Comparison of ENCODE assay signal across 11 cellular contexts in the genomic region with DNA sequence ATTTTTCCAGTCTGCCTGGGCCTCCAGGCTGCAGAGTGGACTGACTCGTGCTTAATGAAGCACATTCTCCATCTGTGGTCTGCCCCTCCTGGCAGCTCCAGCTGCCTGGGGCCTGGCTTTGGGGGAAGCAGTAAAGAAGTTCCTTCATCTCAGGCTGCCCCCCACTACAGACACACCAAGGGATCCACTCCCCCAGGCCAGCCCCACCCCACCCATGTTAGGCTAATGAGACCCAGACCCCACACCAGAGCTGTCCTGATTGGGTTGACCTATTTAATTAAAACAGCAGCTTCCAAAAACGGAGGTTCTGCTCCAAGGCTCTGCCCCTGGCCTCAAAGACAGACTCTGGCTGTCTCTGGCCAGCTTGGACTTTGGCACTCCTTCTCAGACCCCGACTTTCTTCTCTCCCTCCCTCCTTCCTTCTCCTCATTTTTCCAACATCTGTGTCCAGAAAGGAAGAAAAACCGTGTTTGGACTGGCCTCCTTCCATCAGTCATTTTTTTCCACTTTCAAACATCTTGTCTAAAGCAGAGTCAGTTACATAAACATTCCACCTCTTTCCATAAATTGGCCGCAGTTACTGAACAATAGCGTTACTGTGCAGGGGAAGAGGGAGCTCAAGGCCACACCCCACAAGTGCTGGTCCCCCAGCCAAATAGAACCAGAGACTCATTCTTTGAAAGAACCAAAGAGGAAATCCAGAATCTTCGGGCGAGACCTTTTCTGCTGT. TPM values are rescaled to one million over a fixed set of nuclear protein-coding genes. Genes with fewer than 3 reads are reported as not detected.
A peak's percentile ranks its signal among the peaks of the same experiment; 100 is the strongest.
DNase-seq lines count a peak whose midpoint lies in the region; ATAC-seq and TF ChIP-seq lines count a peak whose summit lies in the region.
"Had no signal": no experiment of that assay in that cellular context is flagged by ENCODE, and none has a peak within 500 bp of the region (broad histone marks: within the 10 kb centered on the region; RNA-seq: fewer than 3 reads in every experiment).

No MANE protein-coding gene starts in this region.

- H3K9ac ChIP-seq in smooth muscle cell (ENCODE audit: low read depth): no peak overlapping the region

- H3K4me3 ChIP-seq in right atrium auricular region: no peak overlapping the region
- H3K4me3 ChIP-seq in smooth muscle cell: no peak overlapping the region
- H3K4me3 ChIP-seq in A673 (ENCODE audit: low read depth, low read length, poor library complexity, severe bottlenecking): no peak overlapping the region

- no peak overlapping the region for H3K27ac Mint-ChIP-seq in CD14-positive monocyte
- H3K27ac Mint-ChIP-seq: brain had no signal

- no TSS peak for BruUV-seq in A673 (replicated peaks; lab: Mats Ljungman, UMichigan)

- DNase-seq in GM04503 (ENCODE audit: low read depth) (peak; percentile 56), astrocyte of the hippocampus (ENCODE audit: low read depth, low spot score) (peak; percentile 90), right atrium auricular region (ENCODE audit: low spot score) (peak; percentile 72), smooth muscle cell (lab: John Stamatoyannopoulos, UW; ENCODE audit: unreplicated experiment) (no peak), A673 (ENCODE audit: low spot score) (no peak), DMS153 (lab: John Stamatoyannopoulos, UW) (no peak), CD14-positive monocyte (ENCODE audit: low spot score) (no peak)
- DNase-seq: SW 1271 had no signal

- H3K9me3 ChIP-seq in right atrium auricular region (no peaks in the 10 kb centered on the region), smooth muscle cell (replicated peaks; ENCODE audit: low read depth) (no peaks in the 10 kb centered on the region), A673 (ENCODE audit: low read depth, low read length, poor library complexity, severe bottlenecking) (no peaks in the 10 kb centered on the region)
- H3K9me3 ChIP-seq: neutrophil had no signal

- H3K27me3 Mint-ChIP-seq in CD14-positive monocyte (ENCODE audit: low read depth in 3 of 3): peaks cover 3 to 9% (median 5%) of the 10 kb centered on the region in 3 donors
- H3K27me3 Mint-ChIP-seq: brain had no signal

- CTCF ChIA-PET in A673 (lab: Charles Lee): interaction anchor here (0.6 kb wide), 1 partner anchor 48 kb away, joined by 7 read pairs; no protein-coding TSS in a partner anchor

- no peaks in the 10 kb centered on the region for H3K4me1 Mint-ChIP-seq in CD14-positive monocyte

- no peak overlapping the region for H2AFZ ChIP-seq in smooth muscle cell (ENCODE audit: low read depth)

- no peak for ATAC-seq in GM18861 (IDR thresholded peaks at IDR 0.05; ENCODE audit: unreplicated experiment)

- intact Hi-C loops in A673 (cut with micrococcal nuclease; ENCODE audit: unreplicated experiment) (no loop called here), CD14-positive monocyte (cut with micrococcal nuclease) (no loop called here)

- WGBS in smooth muscle cell (ENCODE audit: low lambda C conversion rate): 48% methylated on average over 8 of the region's 8 CpGs

- no peak for TF ChIP-seq CTCF in right atrium auricular region (IDR thresholded peaks at IDR 0.05)
- TF ChIP-seq CTCF in smooth muscle cell (IDR thresholded peaks at IDR 0.05; ENCODE audit: borderline replicate concordance, insufficient read depth, poor library complexity, severe bottlenecking): no peak
- TF ChIP-seq CTCF in A673 (conservative IDR thresholded peaks at IDR 0.05; ENCODE audit: low read depth, low read length): no peak
- TF ChIP-seq CTCF in CD14-positive monocyte (IDR thresholded peaks at IDR 0.05): no peak

- H3K4me3 Mint-ChIP-seq in CD14-positive monocyte: no peak overlapping the region
- H3K4me3 Mint-ChIP-seq: brain had no signal

- peaks cover 0 to 4% (median 2%) of the 10 kb centered on the region in 7 donors for H3K9me3 Mint-ChIP-seq in CD14-positive monocyte
- H3K9me3 Mint-ChIP-seq: brain had no signal

- H3F3A ChIP-seq in smooth muscle cell (ENCODE audit: low read depth): peaks cover 4% of the 10 kb centered on the region

- H3K4me1 ChIP-seq in right atrium auricular region (peaks cover 0 to 38% of the 10 kb centered on the region in 2 donors), smooth muscle cell (ENCODE audit: low read depth) (peaks cover 6% of the 10 kb centered on the region), A673 (ENCODE audit: insufficient read depth, low read length, poor library complexity, severe bottlenecking) (no peaks in the 10 kb centered on the region)

- H3K36me3 ChIP-seq in right atrium auricular region (no peaks in the 10 kb centered on the region), smooth muscle cell (ENCODE audit: low read depth) (no peaks in the 10 kb centered on the region), A673 (ENCODE audit: insufficient read depth, low read length, poor library complexity, severe bottlenecking) (no peaks in the 10 kb centered on the region)
- H3K36me3 ChIP-seq: neutrophil had no signal

- H3K4me2 ChIP-seq in smooth muscle cell: peak overlapping the region; percentile 9

- no peaks in the 10 kb centered on the region for H3K79me2 ChIP-seq in smooth muscle cell (ENCODE audit: low read depth)

- no peaks in the 10 kb centered on the region for H4K20me1 ChIP-seq in smooth muscle cell (ENCODE audit: low read depth)

- H3K36me3 Mint-ChIP-seq in CD14-positive monocyte: no peaks in the 10 kb centered on the region
- H3K36me3 Mint-ChIP-seq: brain had no signal

- H3K27ac ChIP-seq in right atrium auricular region (peak overlapping the region; percentile 35 to 70), smooth muscle cell (ENCODE audit: low read depth) (no peak overlapping the region), A673 (ENCODE audit: low read depth, low read length, poor library complexity, severe bottlenecking) (no peak overlapping the region)
- H3K27ac ChIP-seq: neutrophil had no signal

- H3K27me3 ChIP-seq in right atrium auricular region (no peaks in the 10 kb centered on the region), smooth muscle cell (ENCODE audit: low read depth) (no peaks in the 10 kb centered on the region), A673 (replicated peaks; ENCODE audit: insufficient read depth, low read depth, low read length, poor library complexity) (no peaks in the 10 kb centered on the region)

- POLR2A ChIA-PET in A673 (lab: Charles Lee; ENCODE audit: low non-redundant PET): no interaction called here

RNA-seq across cellular contexts. Expression of a gene that starts 29.7 kb away (rescaled TPM):
- total RNA-seq in right atrium auricular region (1 to 10 TPM; 4.2 to 6.5 TPM), smooth muscle cell (2.1 and 3.1 TPM in 2 replicates), A673 (2021) (8.0 and 12.2 TPM in 2 replicates)
- polyA plus RNA-seq in smooth muscle cell (0.18 and 3.1 TPM in 2 replicates), CD14-positive monocyte (not detected)

Comparison
In these comparisons a context has a peak if more than half of its experiments do, and no peak if none do; other contexts are left out.
1. DNase-seq: peak in GM04503 (single experiment), astrocyte of the hippocampus (single experiment) and right atrium auricular region (single experiment); none in smooth muscle cell (single experiment), A673 (single experiment), DMS153 (single experiment) and CD14-positive monocyte (single experiment).
2. H3K27ac ChIP-seq: peak in right atrium auricular region (2 of 2); none in smooth muscle cell (single experiment) and A673 (single experiment).